ENCODE assay signal across 10 cellular contexts in the genomic region with DNA sequence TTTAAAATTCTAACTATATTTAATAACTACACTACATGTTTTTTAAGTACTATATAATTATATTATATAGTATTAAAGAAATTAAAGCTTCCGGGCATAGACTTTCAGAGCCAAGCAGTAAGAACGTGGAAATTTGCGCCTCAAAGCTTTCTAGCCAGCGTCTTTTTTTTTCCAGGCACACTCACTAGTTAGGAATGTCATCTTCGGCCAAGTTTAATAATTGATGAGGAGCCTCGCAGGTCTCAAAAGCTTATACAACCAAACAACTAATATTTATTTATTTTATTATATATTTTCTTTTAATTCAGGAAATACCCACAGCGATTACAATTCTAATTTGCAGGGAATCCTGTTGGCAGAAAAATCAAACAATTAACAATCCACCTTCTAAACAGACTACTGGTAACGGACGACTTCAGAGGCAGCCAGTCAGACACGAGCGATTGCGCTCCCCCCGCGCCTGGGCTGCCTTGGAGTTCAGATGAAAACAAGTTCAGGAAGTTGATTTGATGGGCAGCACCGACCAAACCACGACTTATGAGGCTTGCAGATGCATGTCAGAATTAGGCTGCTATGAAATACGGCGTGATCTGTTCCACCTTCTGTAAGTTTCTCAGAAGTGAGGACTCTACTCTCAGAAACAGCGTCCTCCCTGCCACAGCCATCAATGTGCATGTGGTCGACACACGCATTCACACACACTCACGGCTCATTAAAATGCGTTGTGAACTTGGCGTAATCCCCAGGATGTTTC.
DNase-seq lines count a peak whose midpoint lies in the region; ATAC-seq and TF ChIP-seq lines count a peak whose summit lies in the region.
"Had no signal": no experiment of that assay in that cellular context is flagged by ENCODE, and none has a peak within 500 bp of the region (broad histone marks: within the 10 kb centered on the region; RNA-seq: fewer than 3 reads in every experiment).

No MANE protein-coding gene starts in this region.

- no peak for TF ChIP-seq CTCF in left ventricle myocardium inferior (IDR thresholded peaks at IDR 0.05; ENCODE audit: borderline replicate concordance)

- peak overlapping the region; percentile 31 for H3K4me3 ChIP-seq in left ventricle myocardium inferior
- H3K4me3 ChIP-seq: dorsolateral prefrontal cortex had no signal

- no peaks in the 10 kb centered on the region for H3K36me3 Mint-ChIP-seq in naive B cell

- POLR2A ChIA-PET in HEK293T (lab: Yijun Ruan, JAX): no interaction called here

- CTCF ChIA-PET in HEK293T (lab: Yijun Ruan, JAX): no interaction called here

- H3K36me3 ChIP-seq in left ventricle myocardium inferior: no peaks in the 10 kb centered on the region

- H3K9me3 ChIP-seq in left ventricle myocardium inferior (replicated peaks): no peaks in the 10 kb centered on the region

- peak overlapping the region in 7 of 8 donors; percentile 27 to 54 (median 46) for H3K4me3 Mint-ChIP-seq in naive B cell
- H3K4me3 Mint-ChIP-seq: H9 had no signal

- intact Hi-C loops in left ventricle myocardium inferior (cut with micrococcal nuclease): loop anchor here (10.0 kb wide), 1 partner anchor 300 kb away; no protein-coding TSS in a partner anchor
- intact Hi-C loops in Right ventricle myocardium superior (cut with DNase I): no loop called here

- H3K27ac Mint-ChIP-seq in naive B cell: peak overlapping the region in 3 of 6 donors; percentile 60 to 85 (median 78)
- H3K27ac Mint-ChIP-seq: H9 had no signal

- H3K27me3 ChIP-seq in left ventricle myocardium inferior (ENCODE audit: low read depth): peaks cover 63% of the 10 kb centered on the region

- ATAC-seq in Right ventricle myocardium superior (ENCODE audit: poor library complexity): no peak
- ATAC-seq in naive B cell (ENCODE audit: low read depth in 2 of 2): no peak
- ATAC-seq in HG03175 (IDR thresholded peaks at IDR 0.05; ENCODE audit: unreplicated experiment): no peak
- ATAC-seq in HG02610 (IDR thresholded peaks at IDR 0.05; ENCODE audit: unreplicated experiment): no peak

- DNase-seq in left ventricle myocardium inferior: no peak
- no peak for DNase-seq in Right ventricle myocardium superior
- DNase-seq in activated effector memory CD4-positive, alpha-beta T cell treated with anti-CD3 and anti-CD28 coated beads, Interleukin-2, amount 50 U/mL, for 16 hours: peak; percentile 79
- no peak for DNase-seq in naive B cell
- DNase-seq in SIG-M5 treated with dmso at 0.1 percent for 504 hours (lab: John Stamatoyannopoulos, UW; ENCODE audit: unreplicated experiment): no peak
- DNase-seq in HEK293T (ENCODE audit: extremely low spot score): no peak
- DNase-seq: dorsolateral prefrontal cortex, H9 had no signal

- peaks cover 17 to 22% (median 18%) of the 10 kb centered on the region in 3 donors for H3K4me1 Mint-ChIP-seq in naive B cell

- no peaks in the 10 kb centered on the region for H3K9me3 Mint-ChIP-seq in naive B cell
- H3K9me3 Mint-ChIP-seq: H9 had no signal

- H3K4me1 ChIP-seq in left ventricle myocardium inferior: peaks cover 26% of the 10 kb centered on the region

- H3K27ac ChIP-seq in left ventricle myocardium inferior (replicated peaks): peak overlapping the region; percentile 30
- H3K27ac ChIP-seq: dorsolateral prefrontal cortex had no signal

- peaks cover 56 to 69% (median 64%) of the 10 kb centered on the region in 3 donors for H3K27me3 Mint-ChIP-seq in naive B cell

TF ChIP-seq in HEK293T, 16 proteins besides CTCF, POLR2A, EP300 and RAD21:
- no peak for TF ChIP-seq FOXK2 (IDR thresholded peaks at IDR 0.05)
- no peak for TF ChIP-seq BHLHE40 (IDR thresholded peaks at IDR 0.05; ENCODE audit: borderline replicate concordance)
- TF ChIP-seq ARNT (IDR thresholded peaks at IDR 0.05): no peak
- TF ChIP-seq ZNF384 (IDR thresholded peaks at IDR 0.05): no peak
- no peak for TF ChIP-seq TARDBP (IDR thresholded peaks at IDR 0.05)
- no peak for TF ChIP-seq ELF4 (IDR thresholded peaks at IDR 0.05)
